2 cellular contexts compared by ENCODE assay signal in genomic region chr10:72116372-72116771, GRCh38.
A peak's percentile ranks its signal among the peaks of the same experiment; 100 is the strongest.
TF ChIP-seq lines count a peak whose summit lies in the region.

No MANE protein-coding gene starts in this region.

TF ChIP-seq in HepG2, 621 proteins besides CTCF, POLR2A, EP300 and RAD21:
- TF ChIP-seq ZNF468 (CRISPR knock-in tag; IDR thresholded peaks at IDR 0.05) (no peak), ZFP82 (CRISPR knock-in tag; IDR thresholded peaks at IDR 0.05; ENCODE audit: borderline replicate concordance) (0 out of 2 replicates have a peak, but pooled peaks have one; percentile 28)

TF ChIP-seq in HEK293, 187 proteins besides CTCF, POLR2A, EP300 and RAD21:
- TF ChIP-seq ZNF664 (tag by site-specific recombination; IDR thresholded peaks at IDR 0.05) = peak; percentile 57; the same call in 1 of the 2 replicates
- peak; percentile 60 for TF ChIP-seq SETDB1 (IDR thresholded peaks at IDR 0.05; ENCODE audit: insufficient read length, low read length)
- TF ChIP-seq, protein P1, sequence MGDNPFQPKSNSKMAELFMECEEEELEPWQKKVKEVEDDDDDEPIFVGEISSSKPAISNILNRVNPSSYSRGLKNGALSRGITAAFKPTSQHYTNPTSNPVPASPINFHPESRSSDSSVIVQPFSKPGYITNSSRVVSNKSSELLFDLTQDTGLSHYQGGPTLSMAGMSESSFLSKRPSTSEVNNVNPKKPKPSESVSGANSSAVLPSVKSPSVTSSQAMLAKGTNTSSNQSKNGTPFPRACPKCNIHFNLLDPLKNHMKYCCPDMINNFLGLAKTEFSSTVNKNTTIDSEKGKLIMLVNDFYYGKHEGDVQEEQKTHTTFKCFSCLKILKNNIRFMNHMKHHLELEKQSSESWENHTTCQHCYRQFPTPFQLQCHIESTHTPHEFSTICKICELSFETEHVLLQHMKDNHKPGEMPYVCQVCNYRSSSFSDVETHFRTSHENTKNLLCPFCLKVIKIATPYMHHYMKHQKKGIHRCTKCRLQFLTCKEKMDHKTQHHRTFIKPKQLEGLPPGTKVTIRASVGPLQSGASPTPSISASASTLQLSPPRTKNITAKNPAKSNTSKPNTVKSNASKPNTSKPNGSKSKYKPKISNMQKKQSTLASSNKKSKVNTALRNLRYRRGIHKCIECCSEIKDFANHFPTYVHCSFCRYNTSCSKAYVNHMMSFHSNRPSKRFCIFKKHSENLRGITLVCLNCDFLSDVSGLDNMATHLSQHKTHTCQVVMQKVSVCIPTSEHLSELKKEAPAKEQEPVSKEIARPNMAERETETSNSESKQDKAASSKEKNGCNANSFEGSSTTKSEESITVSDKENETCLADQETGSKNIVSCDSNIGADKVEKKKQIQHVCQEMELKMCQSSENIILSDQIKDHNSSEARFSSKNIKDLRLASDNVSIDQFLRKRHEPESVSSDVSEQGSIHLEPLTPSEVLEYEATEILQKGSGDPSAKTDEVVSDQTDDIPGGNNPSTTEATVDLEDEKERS (tag by site-specific recombination; IDR thresholded peaks at IDR 0.05) = 0 out of 2 replicates have a peak, but pooled peaks have one; percentile 20
- 0 out of 2 replicates have a peak, but pooled peaks have one; percentile 22 for TF ChIP-seq ZNF610 (tag by site-specific recombination; IDR thresholded peaks at IDR 0.05; ENCODE audit: borderline replicate concordance)
- peak; percentile 53; the same call in 1 of the 2 replicates for TF ChIP-seq ZNF133 (tag by site-specific recombination; IDR thresholded peaks at IDR 0.05)
- no peak for TF ChIP-seq ZNF488 (tag by site-specific recombination; IDR thresholded peaks at IDR 0.05)
- no peak for TF ChIP-seq ZNF626 (tag by site-specific recombination; IDR thresholded peaks at IDR 0.05)
TF ChIP-seq in HEK293: peak in this region for 5.
